Comparison of ENCODE assay signal across 13 cellular contexts in genomic region chr6:109025639-109026038, GRCh38.
"Had no signal": no experiment of that assay in that cellular context is flagged by ENCODE, and none has a peak within 500 bp of the region (broad histone marks: within the 10 kb centered on the region; RNA-seq: fewer than 3 reads in every experiment).

No MANE protein-coding gene starts in this region.

- H3K27me3 Mint-ChIP-seq: stimulated activated naive B cell treated with anti-CD40 and anti-IgM and Interleukin-4, amounts not matched to agents 10 μg/mL and 1 μg/mL and 100 μg/mL, for 72 hours had no signal

- H3K36me3 ChIP-seq: adrenal gland, esophagus muscularis mucosa, neutrophil, tibial nerve, uterus had no signal

- DNase-seq: activated CD4-positive, alpha-beta T cell treated with anti-CD3 and anti-CD28 coated beads, Interleukin-2, amount 50 U/mL, for 48 hours; activated T-cell treated with anti-CD3 and anti-CD28 coated beads, Interleukin-2, amount 50 U/mL, for 4 hours; adrenal gland; midbrain; retina; stimulated activated CD4-positive, alpha-beta T cell treated with anti-CD3 and anti-CD28 coated beads, Interleukin-2, amount 100 ng/mL, for 48 hours; stimulated activated naive B cell treated with anti-CD40 and anti-IgM and Interleukin-4, amounts not matched to agents 10 μg/mL and 1 μg/mL and 100 μg/mL, for 72 hours; substantia nigra; uterus had no signal

- H3K27ac ChIP-seq: adrenal gland, esophagus muscularis mucosa, neutrophil, SK-N-MC, tibial nerve, uterus had no signal

- H3K9me3 ChIP-seq: adrenal gland, neutrophil, uterus had no signal

- H3K4me3 Mint-ChIP-seq: activated T-cell treated with anti-CD3 and anti-CD28 coated beads, Interleukin-2, amount 50 U/mL, for 4 hours; stimulated activated naive B cell treated with anti-CD40 and anti-IgM and Interleukin-4, amounts not matched to agents 10 μg/mL and 1 μg/mL and 100 μg/mL, for 72 hours had no signal

- H3K9me3 Mint-ChIP-seq: activated T-cell treated with anti-CD3 and anti-CD28 coated beads, Interleukin-2, amount 50 U/mL, for 4 hours; stimulated activated naive B cell treated with anti-CD40 and anti-IgM and Interleukin-4, amounts not matched to agents 10 μg/mL and 1 μg/mL and 100 μg/mL, for 72 hours had no signal

- H3K36me3 Mint-ChIP-seq: stimulated activated naive B cell treated with anti-CD40 and anti-IgM and Interleukin-4, amounts not matched to agents 10 μg/mL and 1 μg/mL and 100 μg/mL, for 72 hours had no signal

- ATAC-seq: activated T-cell treated with anti-CD3 and anti-CD28 coated beads, Interleukin-2, amount 50 U/mL, for 4 hours; stimulated activated naive B cell treated with anti-CD40 and anti-IgM and Interleukin-4, amounts not matched to agents 10 μg/mL and 1 μg/mL and 100 μg/mL, for 72 hours had no signal

- H3K27ac Mint-ChIP-seq: stimulated activated naive B cell treated with anti-CD40 and anti-IgM and Interleukin-4, amounts not matched to agents 10 μg/mL and 1 μg/mL and 100 μg/mL, for 72 hours had no signal

- H3K4me3 ChIP-seq: adrenal gland, esophagus muscularis mucosa, SK-N-MC, tibial nerve, uterus had no signal

- H3K27me3 ChIP-seq: adrenal gland, esophagus muscularis mucosa, neutrophil, tibial nerve, uterus had no signal

- H3K4me1 ChIP-seq: tibial nerve, uterus had no signal
